7 cellular contexts compared by ENCODE assay signal in genomic region chr9:6715755-6716643, GRCh38. TPM values are rescaled to one million over a fixed set of nuclear protein-coding genes. Genes with fewer than 3 reads are reported as not detected.
DNase-seq lines count a peak whose midpoint lies in the region; ATAC-seq, FAIRE-seq and TF ChIP-seq lines count a peak whose summit lies in the region.

No MANE protein-coding gene starts in this region.

- DNase-seq in T-cell = peak; percentile 7 to 70 (median 54)
- no peak for DNase-seq in astrocyte of the cerebellum (ENCODE audit: low read depth)
- DNase-seq in kidney = peak; percentile 84
- DNase-seq in stimulated activated CD4-positive, alpha-beta T cell treated with anti-CD3 and anti-CD28 coated beads, Interleukin-2, amount 100 ng/mL, for 48 hours = peak; percentile 61
- no peak for DNase-seq in RWPE1 (ENCODE audit: low spot score)

- no peak for TF ChIP-seq CTCF in astrocyte of the cerebellum (IDR thresholded peaks at IDR 0.05; ENCODE audit: low read depth, low read length, missing control alignments)
- no peak for TF ChIP-seq CTCF in kidney (IDR thresholded peaks at IDR 0.05; ENCODE audit: borderline replicate concordance, extremely low read depth, insufficient read depth)
- no peak for TF ChIP-seq CTCF in RWPE1 (conservative IDR thresholded peaks at IDR 0.05; ENCODE audit: low read depth)

- H3K27ac ChIP-seq in kidney (ENCODE audit: low read depth in 2 of 2, low read length in 2 of 2) (peak overlapping the region; percentile 23 to 49), RWPE1 (no peak overlapping the region)

- H3K9me3 ChIP-seq in kidney (ENCODE audit: control insufficient read depth in 1 of 2, low read length in 2 of 2) = no peaks in the 10 kb centered on the region

- peak overlapping the region; percentile 87 to 90 for H3K27ac Mint-ChIP-seq in T-cell

- POLR2A ChIA-PET in T-cell (lab: Charles Lee) = interaction anchor here (0.5 to 1.5 kb wide), 4 partner anchors 13 to 41 kb away, joined by 3 to 22 read pairs (median 6); partner anchors contain the start of gene KDM4C (in 1 of the 2)
- POLR2A ChIA-PET in RWPE1 (lab: Yijun Ruan, JAX; ENCODE audit: low non-redundant PET) = interaction anchor here (0.6 kb wide), 1 partner anchor 34 kb away, joined by 7 read pairs; no protein-coding TSS in a partner anchor

- H3K36me3 Mint-ChIP-seq in T-cell = no peaks in the 10 kb centered on the region

- peak; percentile 83 for ATAC-seq in GM18907 (IDR thresholded peaks at IDR 0.05; ENCODE audit: unreplicated experiment)
- peak; percentile 91 for ATAC-seq in HG03159 (IDR thresholded peaks at IDR 0.05; ENCODE audit: unreplicated experiment)
- ATAC-seq in T-cell (replicated peaks in 1 of 4) = peak; percentile 87 to 90 (median 88)

- H3K9me3 Mint-ChIP-seq in T-cell = no peaks in the 10 kb centered on the region

- CTCF ChIA-PET in T-cell (lab: Charles Lee) = interaction anchor here (0.6 to 2.0 kb wide), 3 partner anchors 34 to 303 kb away, joined by 3 to 7 read pairs (median 4); partner anchors contain the start of gene UHRF2 (in 1 of the 2)
- CTCF ChIA-PET in RWPE1 (lab: Yijun Ruan, JAX) = no interaction called here

- no peaks in the 10 kb centered on the region for H3K36me3 ChIP-seq in kidney (ENCODE audit: control insufficient read depth in 1 of 2, insufficient read depth in 2 of 2, low read length in 2 of 2)

- H3K27me3 Mint-ChIP-seq in T-cell = no peaks in the 10 kb centered on the region

- intact Hi-C loops in kidney (cut with DNase I) = no loop called here

- peak overlapping the region in 1 of 2 donors; percentile 5 for H3K9ac ChIP-seq in kidney (ENCODE audit: low read length in 2 of 2)

- no peak for FAIRE-seq in kidney (lab: Jason Lieb, UNC)

- H3K4me1 Mint-ChIP-seq in T-cell = peaks cover 8 to 11% (median 10%) of the 10 kb centered on the region in 3 donors

- in situ Hi-C loops in astrocyte of the cerebellum (cut with HindIII; ENCODE audit: low sequenced_read_pairs) = no loop called here

- peaks cover 0 to 2% of the 10 kb centered on the region in 2 donors for H3K4me1 ChIP-seq in kidney (ENCODE audit: control insufficient read depth in 1 of 2, insufficient read depth in 1 of 2, low read depth in 1 of 2, low read length in 2 of 2)

- H3K4me3 Mint-ChIP-seq in T-cell = peak overlapping the region; percentile 80 to 87 (median 81)

- H3K4me3 ChIP-seq in astrocyte of the cerebellum (ENCODE audit: low read depth, low read length) = peak overlapping the region; percentile 24
- H3K4me3 ChIP-seq in kidney (ENCODE audit: low read length in 2 of 2) = peak overlapping the region; percentile 32 to 67

RNA-seq across cellular contexts. Expression of gene KDM4C, which starts 41.8 kb away (rescaled TPM):
- 100 to 1,000 TPM in 2 of 5 donors, 10 to 100 TPM in 3; 66.4 to 107 (median 76.0) TPM for total RNA-seq in T-cell
- total RNA-seq in kidney = 47.1 TPM
- 7.1 TPM for polyA plus RNA-seq in kidney (ENCODE audit: insufficient read depth, low read depth, low replicate concordance)

Comparison
In these comparisons a context has a peak if more than half of its experiments do, and no peak if none do; other contexts are left out.
1. DNase-seq: peak in T-cell (34 of 34), kidney (single experiment) and stimulated activated CD4-positive, alpha-beta T cell treated with anti-CD3 and anti-CD28 coated beads, Interleukin-2, amount 100 ng/mL, for 48 hours (2 of 2); none in astrocyte of the cerebellum (single experiment) and RWPE1 (single experiment).
2. Peak in every context shown above with its lines, with median percentiles within 50 percentile points of each other: ATAC-seq.